16 cellular contexts compared by ENCODE assay signal in genomic region chr7:33781796-33782195, GRCh38.
"Had no signal": no experiment of that assay in that cellular context is flagged by ENCODE, and none has a peak within 500 bp of the region (broad histone marks: within the 10 kb centered on the region; RNA-seq: fewer than 3 reads in every experiment).

No MANE protein-coding gene starts in this region.

- H3K4me3 Mint-ChIP-seq: activated CD4-positive, alpha-beta memory T cell treated with anti-CD3 and anti-CD28 coated beads for 36 hours; activated naive CD8-positive, alpha-beta T cell treated with anti-CD3 and anti-CD28 coated beads, Interleukin-2, amount 10 ng/mL, durations not matched to agents 7 days and 5 days; stimulated activated effector memory CD8-positive, alpha-beta T cell treated with anti-CD3 and anti-CD28 coated beads, Interleukin-12 subunit alpha, Interleukin-12 subunit beta, amount 100 ng/mL, for 72 hours had no signal

- ATAC-seq: left lobe of liver; stimulated activated effector memory CD8-positive, alpha-beta T cell treated with anti-CD3 and anti-CD28 coated beads, Interleukin-12 subunit alpha, Interleukin-12 subunit beta, amount 100 ng/mL, for 72 hours had no signal

- H3K27me3 Mint-ChIP-seq: activated CD4-positive, alpha-beta memory T cell treated with anti-CD3 and anti-CD28 coated beads for 36 hours had no signal

- H3K4me2 ChIP-seq: smooth muscle cell had no signal

- H3K36me3 Mint-ChIP-seq: activated naive CD8-positive, alpha-beta T cell treated with anti-CD3 and anti-CD28 coated beads, Interleukin-2, amount 10 ng/mL, durations not matched to agents 7 days and 5 days had no signal

- H3K27ac ChIP-seq: ascending aorta, ovary, tibial artery, VCaP had no signal

- H3K4me1 ChIP-seq: ascending aorta, tibial artery had no signal

- H3K4me1 Mint-ChIP-seq: stimulated activated effector memory CD8-positive, alpha-beta T cell treated with anti-CD3 and anti-CD28 coated beads, Interleukin-12 subunit alpha, Interleukin-12 subunit beta, amount 100 ng/mL, for 72 hours had no signal

- H3K4me3 ChIP-seq: ascending aorta, coronary artery, ovary, smooth muscle cell, tibial artery had no signal

- H3K9me3 Mint-ChIP-seq: activated CD4-positive, alpha-beta memory T cell treated with anti-CD3 and anti-CD28 coated beads for 36 hours; activated naive CD8-positive, alpha-beta T cell treated with anti-CD3 and anti-CD28 coated beads, Interleukin-2, amount 10 ng/mL, durations not matched to agents 7 days and 5 days; stimulated activated effector memory CD8-positive, alpha-beta T cell treated with anti-CD3 and anti-CD28 coated beads, Interleukin-12 subunit alpha, Interleukin-12 subunit beta, amount 100 ng/mL, for 72 hours had no signal

- H3K9me3 ChIP-seq: ascending aorta had no signal

- H3K27me3 ChIP-seq: ascending aorta, ovary, tibial artery had no signal

- H3K36me3 ChIP-seq: ovary had no signal

- DNase-seq: activated CD4-positive, alpha-beta memory T cell treated with anti-CD3 and anti-CD28 coated beads for 36 hours; activated gamma-delta T cell; activated naive CD8-positive, alpha-beta T cell treated with anti-CD3 and anti-CD28 coated beads, Interleukin-2, amount 10 ng/mL, durations not matched to agents 7 days and 5 days; activated T-cell treated with anti-CD3 and anti-CD28 coated beads, Interleukin-2, amount 50 U/mL, for 48 hours; effector CD8-positive, alpha-beta T cell; head of caudate nucleus; mesenchymal stem cell; ovary; T1000; tibial artery had no signal
